ENCODE assay signal across 9 cellular contexts in the genomic region with DNA sequence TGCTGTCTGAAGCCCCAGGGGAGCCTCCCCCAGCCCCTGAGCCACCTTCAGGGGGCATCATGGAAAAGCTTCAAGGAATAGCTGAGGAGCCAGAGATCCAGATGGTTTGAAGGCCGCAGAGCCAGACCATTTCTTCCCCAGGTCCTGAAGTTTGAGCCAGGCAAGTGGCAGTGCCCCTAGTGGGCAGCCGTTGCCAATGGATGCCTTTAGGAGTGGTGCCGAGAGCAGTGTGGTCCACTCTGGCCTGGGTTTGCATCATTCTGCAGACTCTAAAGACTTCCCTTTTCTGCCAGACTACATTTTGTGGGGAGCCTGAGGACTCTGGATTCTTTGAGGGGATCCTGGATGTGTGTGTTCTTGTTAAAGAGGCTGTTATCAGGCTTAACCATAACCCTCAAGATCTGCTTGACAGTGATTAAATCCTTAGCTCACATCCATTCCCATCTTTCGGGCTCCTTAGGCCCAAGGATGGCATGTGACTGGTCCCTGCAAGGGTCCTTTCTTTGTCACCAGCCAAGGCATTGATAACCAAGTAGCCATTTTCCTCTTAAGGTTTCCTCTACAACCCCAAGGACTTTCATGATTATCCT. TPM values are rescaled to one million over a fixed set of nuclear protein-coding genes. Genes with fewer than 3 reads are reported as not detected.
DNase-seq lines count a peak whose midpoint lies in the region; ATAC-seq, FAIRE-seq and TF ChIP-seq lines count a peak whose summit lies in the region.
"Had no signal": no experiment of that assay in that cellular context is flagged by ENCODE, and none has a peak within 500 bp of the region (broad histone marks: within the 10 kb centered on the region; RNA-seq: fewer than 3 reads in every experiment).

No MANE protein-coding gene starts in this region.

- H3K27ac ChIP-seq in HL-60 (replicated peaks) (no peak overlapping the region), HepG2 (ENCODE audit: extremely low read length, insufficient read depth, low read length) (no peak overlapping the region)

- TF ChIP-seq CTCF in HL-60 (IDR thresholded peaks at IDR 0.05; ENCODE audit: insufficient read depth, low read length) (peak; percentile 97), astrocyte of the cerebellum (IDR thresholded peaks at IDR 0.05; ENCODE audit: low read depth, low read length, missing control alignments) (peak; percentile 63), HepG2 (CRISPR knock-in tag; IDR thresholded peaks at IDR 0.05) (peak; percentile 24; the same call in 1 of the 2 replicates)

- no peaks in the 10 kb centered on the region for H4K20me1 ChIP-seq in HepG2 (ENCODE audit: insufficient read depth, low read length)

- ATAC-seq in HepG2, result peak; percentile 72
- no peak for ATAC-seq in GM18511 (IDR thresholded peaks at IDR 0.05; ENCODE audit: unreplicated experiment)
- ATAC-seq in GM21737 (IDR thresholded peaks at IDR 0.05; ENCODE audit: unreplicated experiment), result no peak

- WGBS in HepG2 (ENCODE audit: low lambda C conversion rate), result 100% methylated on average over 1 of the region's 4 CpGs

- H3K27me3 ChIP-seq in HL-60 (ENCODE audit: insufficient read depth, poor library complexity, severe bottlenecking) (no peaks in the 10 kb centered on the region), HepG2 (ENCODE audit: control insufficient read depth in 1 of 2, insufficient read depth in 2 of 2, low read length in 2 of 2) (no peaks in the 10 kb centered on the region)

- CTCF ChIA-PET in HepG2 (lab: Yijun Ruan, JAX; ENCODE audit: low intra/inter-chr PET ratio, low total read pairs), result interaction anchor here (0.9 kb wide), 1 partner anchor 34 kb away, joined by 3 read pairs; no protein-coding TSS in a partner anchor

- intact Hi-C loops in HepG2 (cut with micrococcal nuclease; ENCODE audit: unreplicated experiment), result no loop called here

- TF ChIP-seq RAD21 in HepG2 (CRISPR knock-in tag; IDR thresholded peaks at IDR 0.05), result no peak

- in situ Hi-C loops in astrocyte of the cerebellum (cut with HindIII; ENCODE audit: low sequenced_read_pairs), result loop anchor here (10.0 kb wide), 1 partner anchor 60 kb away; no protein-coding TSS in a partner anchor
- in situ Hi-C loops in HepG2 (cut with HindIII; ENCODE audit: extremely low pct_ligation_motif_present, low pct_unique_long_range_greater_than_20kb), result no loop called here

- no peaks in the 10 kb centered on the region for H3K79me2 ChIP-seq in HepG2 (ENCODE audit: insufficient read depth, low read length)

- H3K4me1 ChIP-seq in HepG2 (ENCODE audit: insufficient read depth, low read length), result peaks cover 15% of the 10 kb centered on the region

- DNase-seq in AG20443 (ENCODE audit: low spot score), result peak; percentile 54
- peak in 1 of 2 experiments; percentile 68 for DNase-seq in HL-60 (ENCODE audit: low read depth in 1 of 2, low spot score in 1 of 2)
- DNase-seq in astrocyte of the cerebellum (ENCODE audit: low read depth), result no peak
- DNase-seq in HepG2 (ENCODE audit: low spot score), result no peak
- no peak for DNase-seq in NCI-H1105 (lab: John Stamatoyannopoulos, UW)
- no peak for DNase-seq in NCI-H2196 (lab: John Stamatoyannopoulos, UW; ENCODE audit: unreplicated experiment)
- DNase-seq: activated CD4-positive, CD25-positive, alpha-beta regulatory T cell treated with anti-CD3 and anti-CD28 coated beads, Interleukin-2, amount 50 U/mL, for 72 hours had no signal

- H3K4me2 ChIP-seq in HepG2 (ENCODE audit: low read depth, low read length), result no peak overlapping the region

- no peak overlapping the region for H3K9ac ChIP-seq in HepG2 (ENCODE audit: insufficient read depth, low read depth, low read length)

- H3K9me3 ChIP-seq in HepG2 (ENCODE audit: low read length), result no peaks in the 10 kb centered on the region

- FAIRE-seq in HepG2 (lab: Jason Lieb, UNC), result no peak

- no TSS peak for BruUV-seq in HepG2 (replicated peaks; lab: Mats Ljungman, UMichigan)

- TF ChIP-seq EP300 in HepG2 (IDR thresholded peaks at IDR 0.05; ENCODE audit: low read depth in 2 of 2, low read length in 2 of 2), result no peak
- no peak for TF ChIP-seq EP300 in HepG2 (CRISPR knock-in tag; IDR thresholded peaks at IDR 0.05; ENCODE audit: borderline replicate concordance)

- H3K4me3 ChIP-seq in HL-60 (replicated peaks; ENCODE audit: insufficient read depth, low read length), result no peak overlapping the region
- H3K4me3 ChIP-seq in astrocyte of the cerebellum (ENCODE audit: low read depth, low read length), result no peak overlapping the region
- H3K4me3 ChIP-seq in HepG2 (replicated peaks in 1 of 3; ENCODE audit: insufficient read depth in 1 of 3, low read depth in 2 of 3, low read length in 3 of 3), result no peak overlapping the region

- POLR2A ChIA-PET in HepG2 (lab: Yijun Ruan, JAX), result interaction anchor here (0.8 to 1.8 kb wide), 4 partner anchors 13 to 34 kb away, joined by 3 to 4 read pairs (median 4); a partner anchor contains a TSS

- no peak overlapping the region for H2AFZ ChIP-seq in HepG2 (ENCODE audit: low read length)

- no peak for TF ChIP-seq POLR2A in HepG2 (IDR thresholded peaks at IDR 0.05; ENCODE audit: insufficient read depth in 1 of 2, low read depth in 2 of 2, low read length in 2 of 2)

- peaks cover 21 to 32% of the 10 kb centered on the region in 2 experiments for H3K36me3 ChIP-seq in HepG2 (replicated peaks in 1 of 2; ENCODE audit: control insufficient read depth in 1 of 2, insufficient read depth in 2 of 2, low read length in 2 of 2)

RNA-seq across cellular contexts. Expression of a gene that starts 13.1 kb away (rescaled TPM):
- 13.3 and 15.1 TPM in 2 replicates for total RNA-seq in HepG2 (2016; rRNA removed; fragmentation: Illumina TruSeq; extraction: Trizol)
- 19.3 and 21.2 TPM in 2 replicates for total RNA-seq in HepG2 (2016; cell fraction: cytosol; rRNA removed; fragmentation: Illumina TruSeq; extraction: Trizol; ENCODE audit: low read depth)
- total RNA-seq in HepG2 (2016; cell fraction: insoluble cytoplasmic fraction; rRNA removed; fragmentation: Illumina TruSeq; extraction: Trizol), result 13.0 and 15.1 TPM in 2 replicates
- total RNA-seq in HepG2 (2016; cell fraction: membrane; rRNA removed; fragmentation: Illumina TruSeq; extraction: Trizol), result 11.9 and 13.6 TPM in 2 replicates
- 14.0 and 18.0 TPM in 2 replicates for total RNA-seq in HepG2 (2016; cell fraction: nucleus; rRNA removed; fragmentation: Illumina TruSeq; extraction: Trizol)
- polyA plus RNA-seq in HepG2 (2011; rRNA removed), result 21.4 and 27.5 TPM in 2 replicates
- 15.9 and 17.5 TPM in 2 replicates for polyA plus RNA-seq in HepG2 (2011; cell fraction: cytosol; rRNA removed)
- polyA plus RNA-seq in HepG2 (2011; cell fraction: nucleus; rRNA removed), result 47.6 and 50.8 TPM in 2 replicates
- polyA plus RNA-seq in HepG2 (2012), result 8.2 and 13.4 TPM in 2 replicates
- 2.5 and 2.6 TPM in 2 replicates for polyA plus RNA-seq in HepG2 (2016; cell fraction: cytosol; fragmentation: Illumina TruSeq; extraction: Trizol; ENCODE audit: low read depth)
- polyA plus RNA-seq in HepG2 (2016; cell fraction: insoluble cytoplasmic fraction; fragmentation: Illumina TruSeq; extraction: Trizol; ENCODE audit: low read depth), result 14.5 and 17.5 TPM in 2 replicates
- 4.6 and 5.7 TPM in 2 replicates for polyA plus RNA-seq in HepG2 (2016; cell fraction: membrane; fragmentation: Illumina TruSeq; extraction: Trizol; ENCODE audit: low read depth)
- polyA plus RNA-seq in HepG2 (2016; cell fraction: nucleus; fragmentation: Illumina TruSeq; extraction: Trizol; ENCODE audit: insufficient read depth, low read depth), result 29.7 and 32.0 TPM in 2 replicates
- polyA minus RNA-seq in HepG2 (2011; rRNA and poly(A)+ RNA removed; ENCODE audit: low replicate concordance), result 40.6 and 44.8 TPM in 2 replicates
- polyA minus RNA-seq in HepG2 (2011; cell fraction: cytosol; rRNA and poly(A)+ RNA removed), result 12.8 and 13.3 TPM in 2 replicates
- 32.8 and 34.8 TPM in 2 replicates for polyA minus RNA-seq in HepG2 (2011; cell fraction: nucleus; rRNA and poly(A)+ RNA removed)

RNA-seq across cellular contexts. Expression of a gene that starts 14.4 kb away (rescaled TPM):
- not detected in 2 replicates for total RNA-seq in HepG2 (2016; rRNA removed; fragmentation: Illumina TruSeq; extraction: Trizol)
- total RNA-seq in HepG2 (2016; cell fraction: cytosol; rRNA removed; fragmentation: Illumina TruSeq; extraction: Trizol; ENCODE audit: low read depth), result not detected in 2 replicates
- total RNA-seq in HepG2 (2016; cell fraction: insoluble cytoplasmic fraction; rRNA removed; fragmentation: Illumina TruSeq; extraction: Trizol), result not detected in 2 replicates
- not detected in 2 replicates for total RNA-seq in HepG2 (2016; cell fraction: membrane; rRNA removed; fragmentation: Illumina TruSeq; extraction: Trizol)
- not detected in 2 replicates for total RNA-seq in HepG2 (2016; cell fraction: nucleus; rRNA removed; fragmentation: Illumina TruSeq; extraction: Trizol)
- not detected in 2 replicates for polyA plus RNA-seq in HepG2 (2011; rRNA removed)
- polyA plus RNA-seq in HepG2 (2011; cell fraction: cytosol; rRNA removed), result not detected in 2 replicates
- polyA plus RNA-seq in HepG2 (2011; cell fraction: nucleus; rRNA removed), result 0.05 TPM in 1 of 2 replicates, not detected in the other
- not detected in 2 replicates for polyA plus RNA-seq in HepG2 (2012)
- not detected in 2 replicates for polyA plus RNA-seq in HepG2 (2016; cell fraction: cytosol; fragmentation: Illumina TruSeq; extraction: Trizol; ENCODE audit: low read depth)
- not detected in 2 replicates for polyA plus RNA-seq in HepG2 (2016; cell fraction: insoluble cytoplasmic fraction; fragmentation: Illumina TruSeq; extraction: Trizol; ENCODE audit: low read depth)
- polyA plus RNA-seq in HepG2 (2016; cell fraction: membrane; fragmentation: Illumina TruSeq; extraction: Trizol; ENCODE audit: low read depth), result not detected in 2 replicates
- not detected in 2 replicates for polyA plus RNA-seq in HepG2 (2016; cell fraction: nucleus; fragmentation: Illumina TruSeq; extraction: Trizol; ENCODE audit: insufficient read depth, low read depth)
- polyA minus RNA-seq in HepG2 (2011; rRNA and poly(A)+ RNA removed; ENCODE audit: low replicate concordance), result 0.52 TPM in 1 of 2 replicates, not detected in the other
- polyA minus RNA-seq in HepG2 (2011; cell fraction: cytosol; rRNA and poly(A)+ RNA removed), result not detected in 2 replicates
- polyA minus RNA-seq in HepG2 (2011; cell fraction: nucleus; rRNA and poly(A)+ RNA removed), result not detected in 2 replicates

RNA-seq across cellular contexts. Expression of a gene that starts 27.3 kb away (rescaled TPM):
- total RNA-seq in HepG2 (2016; rRNA removed; fragmentation: Illumina TruSeq; extraction: Trizol), result 1.2 and 3.7 TPM in 2 replicates
- 0.79 and 1.4 TPM in 2 replicates for total RNA-seq in HepG2 (2016; cell fraction: cytosol; rRNA removed; fragmentation: Illumina TruSeq; extraction: Trizol; ENCODE audit: low read depth)
- 1.5 and 3.1 TPM in 2 replicates for total RNA-seq in HepG2 (2016; cell fraction: insoluble cytoplasmic fraction; rRNA removed; fragmentation: Illumina TruSeq; extraction: Trizol)
- total RNA-seq in HepG2 (2016; cell fraction: membrane; rRNA removed; fragmentation: Illumina TruSeq; extraction: Trizol), result 1.6 and 1.9 TPM in 2 replicates
- total RNA-seq in HepG2 (2016; cell fraction: nucleus; rRNA removed; fragmentation: Illumina TruSeq; extraction: Trizol), result 5.6 and 5.7 TPM in 2 replicates
- polyA plus RNA-seq in HepG2 (2011; rRNA removed), result 5.5 and 6.0 TPM in 2 replicates
- 3.1 and 3.8 TPM in 2 replicates for polyA plus RNA-seq in HepG2 (2011; cell fraction: cytosol; rRNA removed)
- 19.5 and 20.9 TPM in 2 replicates for polyA plus RNA-seq in HepG2 (2011; cell fraction: nucleus; rRNA removed)
- polyA plus RNA-seq in HepG2 (2012), result 3.6 and 6.9 TPM in 2 replicates
- 0.15 and 0.31 TPM in 2 replicates for polyA plus RNA-seq in HepG2 (2016; cell fraction: cytosol; fragmentation: Illumina TruSeq; extraction: Trizol; ENCODE audit: low read depth)
- 1.6 and 2.4 TPM in 2 replicates for polyA plus RNA-seq in HepG2 (2016; cell fraction: insoluble cytoplasmic fraction; fragmentation: Illumina TruSeq; extraction: Trizol; ENCODE audit: low read depth)
- 1.5 TPM in 2 replicates for polyA plus RNA-seq in HepG2 (2016; cell fraction: membrane; fragmentation: Illumina TruSeq; extraction: Trizol; ENCODE audit: low read depth)
- polyA plus RNA-seq in HepG2 (2016; cell fraction: nucleus; fragmentation: Illumina TruSeq; extraction: Trizol; ENCODE audit: insufficient read depth, low read depth), result 13.0 and 14.1 TPM in 2 replicates
- polyA minus RNA-seq in HepG2 (2011; rRNA and poly(A)+ RNA removed; ENCODE audit: low replicate concordance), result 12.9 and 18.4 TPM in 2 replicates
- 2.0 and 5.5 TPM in 2 replicates for polyA minus RNA-seq in HepG2 (2011; cell fraction: cytosol; rRNA and poly(A)+ RNA removed)
- 10.0 and 17.3 TPM in 2 replicates for polyA minus RNA-seq in HepG2 (2011; cell fraction: nucleus; rRNA and poly(A)+ RNA removed)

RNA-seq across cellular contexts. Expression of a gene that starts 32.8 kb away (rescaled TPM):
- total RNA-seq in HepG2 (2016; rRNA removed; fragmentation: Illumina TruSeq; extraction: Trizol), result 15.1 and 37.6 TPM in 2 replicates
- 9.0 and 10.4 TPM in 2 replicates for total RNA-seq in HepG2 (2016; cell fraction: cytosol; rRNA removed; fragmentation: Illumina TruSeq; extraction: Trizol; ENCODE audit: low read depth)
- total RNA-seq in HepG2 (2016; cell fraction: insoluble cytoplasmic fraction; rRNA removed; fragmentation: Illumina TruSeq; extraction: Trizol), result 13.6 and 37.2 TPM in 2 replicates
- 11.6 and 12.3 TPM in 2 replicates for total RNA-seq in HepG2 (2016; cell fraction: membrane; rRNA removed; fragmentation: Illumina TruSeq; extraction: Trizol)
- total RNA-seq in HepG2 (2016; cell fraction: nucleus; rRNA removed; fragmentation: Illumina TruSeq; extraction: Trizol), result 44.3 and 47.6 TPM in 2 replicates
- 63.9 and 70.7 TPM in 2 replicates for polyA plus RNA-seq in HepG2 (2011; rRNA removed)
- polyA plus RNA-seq in HepG2 (2011; cell fraction: cytosol; rRNA removed), result 58.3 and 83.9 TPM in 2 replicates
- 188 and 198 TPM in 2 replicates for polyA plus RNA-seq in HepG2 (2011; cell fraction: nucleus; rRNA removed)
- polyA plus RNA-seq in HepG2 (2012), result 29.8 and 34.0 TPM in 2 replicates
- 7.4 and 9.5 TPM in 2 replicates for polyA plus RNA-seq in HepG2 (2016; cell fraction: cytosol; fragmentation: Illumina TruSeq; extraction: Trizol; ENCODE audit: low read depth)
- polyA plus RNA-seq in HepG2 (2016; cell fraction: insoluble cytoplasmic fraction; fragmentation: Illumina TruSeq; extraction: Trizol; ENCODE audit: low read depth), result 22.6 and 25.1 TPM in 2 replicates
- 11.7 and 14.0 TPM in 2 replicates for polyA plus RNA-seq in HepG2 (2016; cell fraction: membrane; fragmentation: Illumina TruSeq; extraction: Trizol; ENCODE audit: low read depth)
- 111 TPM in 2 replicates for polyA plus RNA-seq in HepG2 (2016; cell fraction: nucleus; fragmentation: Illumina TruSeq; extraction: Trizol; ENCODE audit: insufficient read depth, low read depth)
- polyA minus RNA-seq in HepG2 (2011; rRNA and poly(A)+ RNA removed; ENCODE audit: low replicate concordance), result 144 and 162 TPM in 2 replicates
- polyA minus RNA-seq in HepG2 (2011; cell fraction: cytosol; rRNA and poly(A)+ RNA removed), result 27.4 and 33.9 TPM in 2 replicates
- polyA minus RNA-seq in HepG2 (2011; cell fraction: nucleus; rRNA and poly(A)+ RNA removed), result 47.9 and 50.1 TPM in 2 replicates

RNA-seq across cellular contexts. Expression of a gene that starts 34.0 kb away (rescaled TPM):
- 6.8 and 11.0 TPM in 2 replicates for total RNA-seq in HepG2 (2016; rRNA removed; fragmentation: Illumina TruSeq; extraction: Trizol)
- total RNA-seq in HepG2 (2016; cell fraction: cytosol; rRNA removed; fragmentation: Illumina TruSeq; extraction: Trizol; ENCODE audit: low read depth), result 1.4 and 3.1 TPM in 2 replicates
- 5.5 and 10.0 TPM in 2 replicates for total RNA-seq in HepG2 (2016; cell fraction: insoluble cytoplasmic fraction; rRNA removed; fragmentation: Illumina TruSeq; extraction: Trizol)
- 5.9 and 7.2 TPM in 2 replicates for total RNA-seq in HepG2 (2016; cell fraction: membrane; rRNA removed; fragmentation: Illumina TruSeq; extraction: Trizol)
- total RNA-seq in HepG2 (2016; cell fraction: nucleus; rRNA removed; fragmentation: Illumina TruSeq; extraction: Trizol), result 7.8 and 11.2 TPM in 2 replicates
- polyA plus RNA-seq in HepG2 (2011; rRNA removed), result 8.7 and 11.6 TPM in 2 replicates
- polyA plus RNA-seq in HepG2 (2011; cell fraction: cytosol; rRNA removed), result 8.3 and 12.6 TPM in 2 replicates
- 22.0 and 23.5 TPM in 2 replicates for polyA plus RNA-seq in HepG2 (2011; cell fraction: nucleus; rRNA removed)
- polyA plus RNA-seq in HepG2 (2012), result 6.1 and 6.9 TPM in 2 replicates
- polyA plus RNA-seq in HepG2 (2016; cell fraction: cytosol; fragmentation: Illumina TruSeq; extraction: Trizol; ENCODE audit: low read depth), result 1.3 and 1.4 TPM in 2 replicates
- polyA plus RNA-seq in HepG2 (2016; cell fraction: insoluble cytoplasmic fraction; fragmentation: Illumina TruSeq; extraction: Trizol; ENCODE audit: low read depth), result 6.2 and 9.2 TPM in 2 replicates
- polyA plus RNA-seq in HepG2 (2016; cell fraction: membrane; fragmentation: Illumina TruSeq; extraction: Trizol; ENCODE audit: low read depth), result 4.5 and 4.6 TPM in 2 replicates
- 16.4 and 17.6 TPM in 2 replicates for polyA plus RNA-seq in HepG2 (2016; cell fraction: nucleus; fragmentation: Illumina TruSeq; extraction: Trizol; ENCODE audit: insufficient read depth, low read depth)
- polyA minus RNA-seq in HepG2 (2011; rRNA and poly(A)+ RNA removed; ENCODE audit: low replicate concordance), result 17.5 and 38.5 TPM in 2 replicates
- 9.4 and 12.5 TPM in 2 replicates for polyA minus RNA-seq in HepG2 (2011; cell fraction: cytosol; rRNA and poly(A)+ RNA removed)
- 8.4 and 9.0 TPM in 2 replicates for polyA minus RNA-seq in HepG2 (2011; cell fraction: nucleus; rRNA and poly(A)+ RNA removed)

Comparison
In these comparisons a context has a peak if more than half of its experiments do, and no peak if none do; other contexts are left out.
1. CTCF ChIP-seq: peak in every context shown above with its lines; median percentile 97 in HL-60; 63 in astrocyte of the cerebellum; 24 in HepG2.